In the genomic region with DNA sequence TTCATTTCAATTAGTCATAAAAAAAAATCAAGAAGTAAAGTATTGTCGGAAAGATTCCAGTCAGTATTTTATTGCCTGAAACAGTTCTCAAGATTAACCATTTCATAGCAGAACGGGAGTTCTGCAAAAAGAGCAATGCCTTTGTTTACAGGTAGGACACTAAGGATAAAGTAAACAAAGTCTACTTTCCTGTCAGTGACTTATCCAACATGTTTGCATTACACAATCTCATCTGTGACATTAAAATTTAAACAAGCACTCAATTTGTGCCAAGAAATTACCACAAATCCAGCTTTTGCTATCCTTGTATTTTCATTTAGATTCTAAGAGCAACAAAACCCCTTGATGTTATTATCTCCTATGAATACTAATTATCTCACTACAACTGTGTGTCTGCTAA, we compare ENCODE assay signal across 27 cellular contexts.
"Had no signal": no experiment of that assay in that cellular context is flagged by ENCODE, and none has a peak within 500 bp of the region (broad histone marks: within the 10 kb centered on the region; RNA-seq: fewer than 3 reads in every experiment).

No MANE protein-coding gene starts in this region.

- H3K4me1 Mint-ChIP-seq: central memory CD8-positive, alpha-beta T cell; natural killer cell; neural progenitor cell; stimulated activated memory B cell treated with anti-CD40 and anti-IgM and Interleukin-4, amounts not matched to agents 10 μg/mL and 1 μg/mL and 100 μg/mL, for 72 hours had no signal

- DNase-seq: colonic mucosa; effector CD8-positive, alpha-beta T cell; endodermal cell; foreskin melanocyte; glutamatergic neuron; heart right ventricle; hypothalamus; kidney; left lung; lower lobe of right lung; natural killer cell; right cardiac atrium; spleen; stimulated activated CD4-positive, alpha-beta T cell treated with anti-CD3 and anti-CD28 coated beads, Interleukin-4, amount 100 ng/mL, for 4 hours; stimulated activated naive CD8-positive, alpha-beta T cell treated with anti-CD3 and anti-CD28 coated beads, Interleukin-15, Interleukin-2, amounts not matched to agents 100 U/mL and 50 U/mL, for 24 hours; substantia nigra; testis; tibial artery had no signal

- H3K4me3 Mint-ChIP-seq: central memory CD8-positive, alpha-beta T cell; dendritic cell treated with granulocyte-macrophage colony-stimulating factor and Interleukin-4, amounts not matched to agents 40 ng/mL and 50 ng/mL, for 4 days; endodermal cell; natural killer cell; neural progenitor cell; stimulated activated memory B cell treated with anti-CD40 and anti-IgM and Interleukin-4, amounts not matched to agents 10 μg/mL and 1 μg/mL and 100 μg/mL, for 72 hours; type B pancreatic cell had no signal

- H3K36me3 Mint-ChIP-seq: natural killer cell; neural progenitor cell; stimulated activated memory B cell treated with anti-CD40 and anti-IgM and Interleukin-4, amounts not matched to agents 10 μg/mL and 1 μg/mL and 100 μg/mL, for 72 hours; type B pancreatic cell had no signal

- ATAC-seq: esophagus mucosa; heart right ventricle; left lung; lower lobe of right lung; natural killer cell; right cardiac atrium; stimulated activated memory B cell treated with anti-CD40 and anti-IgM and Interleukin-4, amounts not matched to agents 10 μg/mL and 1 μg/mL and 100 μg/mL, for 72 hours; stimulated activated naive CD8-positive, alpha-beta T cell treated with anti-CD3 and anti-CD28 coated beads, Interleukin-15, Interleukin-2, amounts not matched to agents 100 U/mL and 50 U/mL, for 24 hours had no signal

- H3K27ac Mint-ChIP-seq: dendritic cell treated with granulocyte-macrophage colony-stimulating factor and Interleukin-4, amounts not matched to agents 40 ng/mL and 50 ng/mL, for 4 days; endodermal cell; natural killer cell; neural progenitor cell; stimulated activated memory B cell treated with anti-CD40 and anti-IgM and Interleukin-4, amounts not matched to agents 10 μg/mL and 1 μg/mL and 100 μg/mL, for 72 hours; type B pancreatic cell had no signal

- H3K9me3 Mint-ChIP-seq: central memory CD8-positive, alpha-beta T cell; neural progenitor cell had no signal

- H3K36me3 ChIP-seq: colonic mucosa, heart right ventricle, left lung, lower lobe of right lung, neural progenitor cell, prostate gland, spleen, tibial artery had no signal

- H3K27me3 Mint-ChIP-seq: dendritic cell treated with granulocyte-macrophage colony-stimulating factor and Interleukin-4, amounts not matched to agents 40 ng/mL and 50 ng/mL, for 4 days; stimulated activated memory B cell treated with anti-CD40 and anti-IgM and Interleukin-4, amounts not matched to agents 10 μg/mL and 1 μg/mL and 100 μg/mL, for 72 hours had no signal

- H3K4me3 ChIP-seq: colonic mucosa, heart right ventricle, left lung, lower lobe of right lung, neural progenitor cell, prostate gland, skin epidermis, spleen, testis, tibial artery had no signal

- H3K27ac ChIP-seq: colonic mucosa, epithelial cell of prostate, heart right ventricle, left lung, lower lobe of right lung, neural progenitor cell, prostate gland, skin epidermis, spleen, testis, tibial artery had no signal

- H2AFZ ChIP-seq: neural progenitor cell had no signal

- H3K4me1 ChIP-seq: colonic mucosa, left lung, lower lobe of right lung, neural progenitor cell, prostate gland, spleen had no signal

- H3K9me3 ChIP-seq: colonic mucosa, prostate gland, testis, tibial artery had no signal

- H3K4me2 ChIP-seq: neural progenitor cell had no signal

- H3K27me3 ChIP-seq: colonic mucosa, heart right ventricle, left lung, neural progenitor cell, spleen, testis, tibial artery had no signal
